ENCODE assay signal across 2 cellular contexts in the genomic region with DNA sequence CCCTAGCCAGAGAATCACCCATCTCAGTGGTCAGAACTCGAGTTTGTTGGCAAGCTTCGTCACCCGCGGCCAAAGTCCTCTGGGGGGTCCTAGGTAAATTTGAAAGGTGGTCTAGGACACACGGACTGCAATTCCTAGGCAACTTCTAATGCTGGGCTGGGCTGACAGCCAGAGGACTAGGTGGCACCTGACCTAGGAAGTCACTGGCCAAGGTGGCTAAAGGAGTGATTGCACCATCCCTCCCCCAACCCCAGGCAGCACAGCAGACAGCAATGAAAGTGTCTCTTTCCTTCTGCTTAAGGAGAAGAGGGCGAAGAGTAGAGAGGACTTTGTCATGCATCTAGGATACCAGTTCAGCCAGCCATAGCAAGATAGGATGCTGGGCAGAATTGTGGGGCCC.
TF ChIP-seq lines count a peak whose summit lies in the region.

No MANE protein-coding gene starts in this region.

TF ChIP-seq in HepG2, 621 proteins besides CTCF, POLR2A, EP300 and RAD21 (continued from another document):
- TF ChIP-seq, protein P1, sequence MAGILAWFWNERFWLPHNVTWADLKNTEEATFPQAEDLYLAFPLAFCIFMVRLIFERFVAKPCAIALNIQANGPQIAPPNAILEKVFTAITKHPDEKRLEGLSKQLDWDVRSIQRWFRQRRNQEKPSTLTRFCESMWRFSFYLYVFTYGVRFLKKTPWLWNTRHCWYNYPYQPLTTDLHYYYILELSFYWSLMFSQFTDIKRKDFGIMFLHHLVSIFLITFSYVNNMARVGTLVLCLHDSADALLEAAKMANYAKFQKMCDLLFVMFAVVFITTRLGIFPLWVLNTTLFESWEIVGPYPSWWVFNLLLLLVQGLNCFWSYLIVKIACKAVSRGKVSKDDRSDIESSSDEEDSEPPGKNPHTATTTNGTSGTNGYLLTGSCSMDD (CRISPR knock-in tag; IDR thresholded peaks at IDR 0.05): no peak
- TF ChIP-seq ZNF770 (CRISPR knock-in tag; IDR thresholded peaks at IDR 0.05): no peak
- TF ChIP-seq ZNF280B (CRISPR knock-in tag; IDR thresholded peaks at IDR 0.05; ENCODE audit: borderline replicate concordance): no peak
- TF ChIP-seq ZFAT (CRISPR knock-in tag; conservative IDR thresholded peaks at IDR 0.05): no peak
- no peak for TF ChIP-seq ZNF777 (CRISPR knock-in tag; IDR thresholded peaks at IDR 0.05)
- no peak for TF ChIP-seq ZNF282 (IDR thresholded peaks at IDR 0.05; ENCODE audit: partially characterized antibody)
- no peak for TF ChIP-seq ZNF160 (CRISPR knock-in tag; IDR thresholded peaks at IDR 0.05)
- no peak for TF ChIP-seq GFI1 (CRISPR knock-in tag; IDR thresholded peaks at IDR 0.05; ENCODE audit: borderline replicate concordance)
- TF ChIP-seq CHD4 (IDR thresholded peaks at IDR 0.05; ENCODE audit: borderline replicate concordance, low read length): no peak
- no peak for TF ChIP-seq STAT5B (CRISPR knock-in tag; IDR thresholded peaks at IDR 0.05)
- TF ChIP-seq RFX5 (IDR thresholded peaks at IDR 0.05; ENCODE audit: low read depth, low read length): no peak
- no peak for TF ChIP-seq FOXK2 (IDR thresholded peaks at IDR 0.05)
- no peak for TF ChIP-seq SALL2 (CRISPR knock-in tag; IDR thresholded peaks at IDR 0.05)
- TF ChIP-seq ZKSCAN1 (IDR thresholded peaks at IDR 0.05; ENCODE audit: low read length): no peak
- TF ChIP-seq ZNF138 (CRISPR knock-in tag; IDR thresholded peaks at IDR 0.05; ENCODE audit: low read depth): no peak
- TF ChIP-seq PHF5A (CRISPR knock-in tag; IDR thresholded peaks at IDR 0.05; ENCODE audit: low read depth, unreplicated experiment): no peak
- no peak for TF ChIP-seq TCF12 (IDR thresholded peaks at IDR 0.05)
- TF ChIP-seq TCF12 (CRISPR knock-in tag; IDR thresholded peaks at IDR 0.05): no peak

TF ChIP-seq in WTC11, 78 proteins besides CTCF, POLR2A, EP300 and RAD21 (continued from another document):
- no peak for TF ChIP-seq E2F4 (CRISPR knock-in tag; IDR thresholded peaks at IDR 0.05; ENCODE audit: borderline replicate concordance, low read depth)
- TF ChIP-seq FOXK1 (CRISPR knock-in tag; IDR thresholded peaks at IDR 0.05): no peak
- no peak for TF ChIP-seq ZNF423 (CRISPR knock-in tag; IDR thresholded peaks at IDR 0.05)
- TF ChIP-seq, protein P2, sequence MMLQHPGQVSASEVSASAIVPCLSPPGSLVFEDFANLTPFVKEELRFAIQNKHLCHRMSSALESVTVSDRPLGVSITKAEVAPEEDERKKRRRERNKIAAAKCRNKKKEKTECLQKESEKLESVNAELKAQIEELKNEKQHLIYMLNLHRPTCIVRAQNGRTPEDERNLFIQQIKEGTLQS (CRISPR knock-in tag; conservative IDR thresholded peaks at IDR 0.05): no peak
- TF ChIP-seq, protein P3, sequence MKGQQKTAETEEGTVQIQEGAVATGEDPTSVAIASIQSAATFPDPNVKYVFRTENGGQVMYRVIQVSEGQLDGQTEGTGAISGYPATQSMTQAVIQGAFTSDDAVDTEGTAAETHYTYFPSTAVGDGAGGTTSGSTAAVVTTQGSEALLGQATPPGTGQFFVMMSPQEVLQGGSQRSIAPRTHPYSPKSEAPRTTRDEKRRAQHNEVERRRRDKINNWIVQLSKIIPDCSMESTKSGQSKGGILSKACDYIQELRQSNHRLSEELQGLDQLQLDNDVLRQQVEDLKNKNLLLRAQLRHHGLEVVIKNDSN (CRISPR knock-in tag; IDR thresholded peaks at IDR 0.05): no peak
- TF ChIP-seq GRHL2 (CRISPR knock-in tag; IDR thresholded peaks at IDR 0.05; ENCODE audit: insufficient replicate concordance, severe bottlenecking): no peak
- no peak for TF ChIP-seq RORB (CRISPR knock-in tag; IDR thresholded peaks at IDR 0.05)
